ENCODE assay signal across 18 cellular contexts in the genomic region with DNA sequence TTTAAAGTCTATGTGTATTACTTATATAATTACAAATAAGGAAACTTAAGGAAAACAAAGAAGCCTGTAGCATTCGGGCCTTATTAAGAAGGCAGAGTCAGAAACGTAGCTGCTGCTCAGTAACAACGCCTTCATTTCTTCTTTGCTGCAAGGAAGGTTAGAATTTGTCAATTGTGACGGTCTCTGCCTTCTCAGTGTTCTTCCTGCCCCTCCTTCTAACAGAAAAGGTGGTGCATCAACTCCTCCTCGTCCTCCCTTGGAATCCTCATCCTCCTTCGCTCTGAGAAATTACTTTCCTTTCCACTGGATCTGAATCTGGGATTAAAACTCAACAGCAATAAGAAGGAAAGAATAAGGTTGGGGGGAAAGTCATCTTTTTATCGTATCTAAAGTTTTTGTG.
"Had no signal": no experiment of that assay in that cellular context is flagged by ENCODE, and none has a peak within 500 bp of the region (broad histone marks: within the 10 kb centered on the region; RNA-seq: fewer than 3 reads in every experiment).

No MANE protein-coding gene starts in this region.

- H3K27me3 ChIP-seq: left lung, testis, tibial artery had no signal

- ATAC-seq: naive thymus-derived CD8-positive, alpha-beta T cell; stimulated activated naive CD8-positive, alpha-beta T cell treated with anti-CD3 and anti-CD28 coated beads, Interleukin-15, amount 100 ng/mL, for 72 hours had no signal

- H3K4me3 ChIP-seq: coronary artery, left lung, lower lobe of right lung, psoas muscle, smooth muscle cell, testis, tibial artery had no signal

- H3K27ac ChIP-seq: left lung, lower lobe of right lung had no signal

- H3K4me1 ChIP-seq: left lung, lower lobe of right lung, psoas muscle, testis, tibial artery had no signal

- H3K4me2 ChIP-seq: smooth muscle cell had no signal

- H3K9me3 ChIP-seq: left lung, lower lobe of right lung, psoas muscle, testis, tibial artery had no signal

- DNase-seq: dermis blood vessel endothelial cell; effector memory CD4-positive, alpha-beta T cell; erythroblast; left lung; lower lobe of right lung; naive thymus-derived CD8-positive, alpha-beta T cell; nephron progenitor cell; stimulated activated CD4-positive, alpha-beta T cell treated with anti-CD3 and anti-CD28 coated beads, Interleukin-12 subunit alpha, Interleukin-12 subunit beta, amount 100 ng/mL, for 4 hours; stimulated activated CD4-positive, alpha-beta T cell treated with anti-CD3 and anti-CD28 coated beads, Interleukin-1b, Interleukin-23, amount 100 ng/mL, for 48 hours; stimulated activated CD4-positive, alpha-beta T cell treated with anti-CD3 and anti-CD28 coated beads, Interleukin-4, amount 100 ng/mL, for 1 hour; stimulated activated CD8-positive, alpha-beta memory T cell treated with anti-CD3 and anti-CD28 coated beads, Interleukin-4, amount 100 ng/mL, for 48 hours; stimulated activated naive CD4-positive, alpha-beta T cell; stimulated activated naive CD8-positive, alpha-beta T cell treated with anti-CD3 and anti-CD28 coated beads, Interleukin-15, amount 100 ng/mL, for 72 hours had no signal
